In genomic region chr13:30030141-30030750, GRCh38 we compare ENCODE assay signal across 22 cellular contexts.
"Had no signal": no experiment of that assay in that cellular context is flagged by ENCODE, and none has a peak within 500 bp of the region (broad histone marks: within the 10 kb centered on the region; RNA-seq: fewer than 3 reads in every experiment).

No MANE protein-coding gene starts in this region.

- DNase-seq: KBM-7, MV-4-11, NCI-H1048, NCI-H1105, NCI-H1417, NCI-H1436 treated with DMSO at 0.1 percent for 48 hours, NCI-H1694, NCI-H187 treated with DMSO at 0.1 percent for 48 hours, NCI-H2029 treated with DMSO at 0.1 percent for 48 hours, NCI-H2171, NCI-H226, NCI-H446, NCI-H510A, NCI-H524 treated with DMSO at 0.1 percent for 48 hours, NCI-H69, NCI-H774, Right ventricle myocardium superior, RPMI8226, SIG-M5 had no signal

- H3K36me3 ChIP-seq: SJSA1 had no signal

- H3K9me3 ChIP-seq: SJSA1 had no signal

- H3K4me3 ChIP-seq: SJSA1, SK-N-MC had no signal

- H3K27me3 ChIP-seq: SJSA1 had no signal

- H3K27ac ChIP-seq: HL-60, SJSA1, SK-N-MC had no signal
